ENCODE assay signal across 3 cellular contexts in genomic region chr4:168636040-168636439, GRCh38.
TF ChIP-seq lines count a peak whose summit lies in the region.

No MANE protein-coding gene starts in this region.

TF ChIP-seq in SK-N-SH, 30 proteins besides CTCF, POLR2A, EP300 and RAD21:
- TF ChIP-seq PBX3 (IDR thresholded peaks at IDR 0.05) (no peak), MEF2A (IDR thresholded peaks at IDR 0.05; ENCODE audit: borderline replicate concordance, low read depth) (no peak), CHD2 (IDR thresholded peaks at IDR 0.05; ENCODE audit: low read length, partially characterized antibody) (no peak), FOSL2 (IDR thresholded peaks at IDR 0.05; ENCODE audit: borderline replicate concordance, low read depth) (no peak), EZH2phosphoT487 (IDR thresholded peaks at IDR 0.05; ENCODE audit: borderline replicate concordance, low read depth) (no peak), SMC3 (IDR thresholded peaks at IDR 0.05; ENCODE audit: low read depth, low read length) (no peak), MAX (IDR thresholded peaks at IDR 0.05; ENCODE audit: low read depth) (no peak), JUND (IDR thresholded peaks at IDR 0.05) (no peak), RXRA (IDR thresholded peaks at IDR 0.05; ENCODE audit: borderline replicate concordance, low read depth) (no peak)

TF ChIP-seq in SK-N-SH treated with all-trans-retinoic acid at 6 μM for 48 hours, 23 proteins besides CTCF, POLR2A, EP300 and RAD21 (continued from another document):
- TF ChIP-seq TSHZ2 (CRISPR knock-in tag; IDR thresholded peaks at IDR 0.05) (no peak), ZFP30 (CRISPR knock-in tag; IDR thresholded peaks at IDR 0.05) (no peak), RARB (CRISPR knock-in tag; IDR thresholded peaks at IDR 0.05) (no peak), ESRRG (CRISPR knock-in tag; IDR thresholded peaks at IDR 0.05) (no peak)

TF ChIP-seq in endothelial cell of umbilical vein, 7 proteins besides CTCF, POLR2A, EP300 and RAD21 (continued from another document):
- TF ChIP-seq JUN (IDR thresholded peaks at IDR 0.05; ENCODE audit: borderline replicate concordance, insufficient read depth, insufficient read length, low read depth), result no peak
- TF ChIP-seq EZH2 (IDR thresholded peaks at IDR 0.05; ENCODE audit: borderline replicate concordance, low read depth, low read length, severe bottlenecking), result no peak
- no peak for TF ChIP-seq POLR2AphosphoS5 (IDR thresholded peaks at IDR 0.05; ENCODE audit: insufficient read depth, low read depth, low read length)
- no peak for TF ChIP-seq MYC (IDR thresholded peaks at IDR 0.05; ENCODE audit: low read depth, low read length)
- TF ChIP-seq GATA2 (IDR thresholded peaks at IDR 0.05; ENCODE audit: insufficient read depth, insufficient read length, low read depth, low read length), result no peak
- no peak for TF ChIP-seq FOS (IDR thresholded peaks at IDR 0.05; ENCODE audit: borderline replicate concordance, insufficient read depth, low read length)
